In the genomic region with DNA sequence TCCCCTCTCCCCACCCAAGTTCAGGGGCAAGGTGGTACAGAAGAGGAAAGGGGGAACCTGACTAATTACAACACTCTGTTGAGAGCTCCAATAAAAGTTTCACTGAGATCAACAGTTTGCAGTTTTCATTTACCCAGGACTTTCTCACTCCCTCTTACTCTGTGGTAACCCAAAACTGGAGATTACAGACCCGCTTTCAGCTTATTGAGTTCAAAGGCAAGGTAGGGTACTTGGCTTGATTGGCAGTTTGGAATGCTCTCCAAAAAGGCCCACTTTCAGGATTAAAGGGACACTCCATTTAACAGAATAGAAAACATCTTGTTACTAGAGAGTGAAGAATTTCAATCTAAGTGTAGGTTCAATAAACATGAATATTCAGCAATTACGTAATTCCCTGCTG, we compare ENCODE assay signal across 34 cellular contexts.
"Had no signal": no experiment of that assay in that cellular context is flagged by ENCODE, and none has a peak within 500 bp of the region (broad histone marks: within the 10 kb centered on the region; RNA-seq: fewer than 3 reads in every experiment).

No MANE protein-coding gene starts in this region.

- H3K9me3 ChIP-seq: MG63 had no signal

- H3K4me2 ChIP-seq: PC-9 had no signal

- H3K27ac ChIP-seq: brain microvascular endothelial cell, PC-9, RWPE1, WERI-Rb-1 had no signal

- ATAC-seq: activated CD8-positive, alpha-beta memory T cell treated with anti-CD3 and anti-CD28 coated beads, Interleukin-2, amount 10 ng/mL, durations not matched to agents 7 days and 5 days had no signal

- DNase-seq: activated CD4-positive, alpha-beta memory T cell treated with anti-CD3 and anti-CD28 coated beads, Interleukin-2, amount 10 ng/mL, durations not matched to agents 7 days and 5 days; activated CD4-positive, alpha-beta T cell treated with anti-CD3 and anti-CD28 coated beads for 1 hour; activated CD4-positive, alpha-beta T cell treated with anti-CD3 and anti-CD28 coated beads for 48 hours; activated CD4-positive, CD25-positive, alpha-beta regulatory T cell; activated CD8-positive, alpha-beta memory T cell treated with anti-CD3 and anti-CD28 coated beads for 24 hours; activated CD8-positive, alpha-beta memory T cell treated with anti-CD3 and anti-CD28 coated beads, Interleukin-2, amount 10 ng/mL, durations not matched to agents 7 days and 5 days; activated CD8-positive, alpha-beta memory T cell treated with anti-CD3 and anti-CD28 coated beads, Interleukin-2, amount 50 U/mL, for 48 hours; activated effector memory CD4-positive, alpha-beta T cell treated with Interleukin-2 at 50 U/mL for 16 hours; activated naive CD4-positive, alpha-beta T cell; activated naive CD4-positive, alpha-beta T cell treated with anti-CD3 and anti-CD28 coated beads, Interleukin-2, amount 50 U/mL, for 16 hours; activated naive CD8-positive, alpha-beta T cell treated with anti-CD3 and anti-CD28 coated beads for 36 hours; activated T-cell treated with anti-CD3 and anti-CD28 coated beads, Interleukin-2, amount 50 U/mL, for 48 hours; amniotic stem cell; aorta; brain microvascular endothelial cell; central memory CD4-positive, alpha-beta T cell; Kasumi-1; MG63; NCI-H1048; NCI-H1436 treated with DMSO at 0.1 percent for 48 hours; NCI-H187; NCI-H2029 treated with DMSO at 0.1 percent for 48 hours; NCI-H2107; NCI-H345; NCI-H524 treated with DMSO at 0.1 percent for 48 hours; PC-9; Right ventricle myocardium superior; SW 1271; T-helper 1 cell; T1000; WERI-Rb-1 had no signal

- FAIRE-seq: colon, RCC 7860 had no signal

- H3K36me3 ChIP-seq: brain microvascular endothelial cell, MG63, WERI-Rb-1 had no signal

- H3K4me3 ChIP-seq: MG63, PC-9 had no signal

- H3K27me3 ChIP-seq: brain microvascular endothelial cell, MG63 had no signal

- H2AFZ ChIP-seq: PC-9 had no signal
